9 cellular contexts compared by ENCODE assay signal in genomic region chr3:23611737-23612295, GRCh38.
A peak's percentile ranks its signal among the peaks of the same experiment; 100 is the strongest.
DNase-seq lines count a peak whose midpoint lies in the region; ATAC-seq, FAIRE-seq and TF ChIP-seq lines count a peak whose summit lies in the region.
"Had no signal": no experiment of that assay in that cellular context is flagged by ENCODE, and none has a peak within 500 bp of the region (broad histone marks: within the 10 kb centered on the region; RNA-seq: fewer than 3 reads in every experiment).

No MANE protein-coding gene starts in this region.

- no peaks in the 10 kb centered on the region for H3K36me3 ChIP-seq in GM23338 (ENCODE audit: insufficient read depth)
- H3K36me3 ChIP-seq in small intestine (ENCODE audit: control insufficient read depth in 2 of 2, insufficient read depth in 2 of 2, low read length in 2 of 2), result no peaks in the 10 kb centered on the region

- H3K27ac ChIP-seq in GM23338 (ENCODE audit: low read depth) (no peak overlapping the region), small intestine (ENCODE audit: low read depth in 1 of 2, low read length in 1 of 2) (no peak overlapping the region)

- H3K79me2 ChIP-seq in GM23338 (replicated peaks; ENCODE audit: insufficient read depth), result no peaks in the 10 kb centered on the region

- H3K4me3 ChIP-seq in GM23338 (no peak overlapping the region), small intestine (ENCODE audit: low read depth in 1 of 2, low read length in 2 of 2) (no peak overlapping the region)

- no peaks in the 10 kb centered on the region; the same call in 2 of the 3 replicates for H3K36me3 Mint-ChIP-seq in GM23338 (ENCODE audit: low read depth)
- H3K36me3 Mint-ChIP-seq in activated T-helper 17 cell treated with anti-CD3 and anti-CD28 coated beads, Interleukin-2, amount 50 U/mL, for 72 hours (ENCODE audit: low read depth), result no peaks in the 10 kb centered on the region
- H3K36me3 Mint-ChIP-seq in activated T-cell treated with anti-CD3 and anti-CD28 coated beads, Interleukin-2, amount 50 U/mL, for 4 hours (ENCODE audit: insufficient read depth), result no peaks in the 10 kb centered on the region

- H3K4me1 ChIP-seq in GM23338 (ENCODE audit: insufficient read depth) (peaks cover 24% of the 10 kb centered on the region), small intestine (ENCODE audit: control insufficient read depth in 2 of 2, insufficient read depth in 1 of 2, low read depth in 1 of 2, low read length in 1 of 2) (peaks cover 0 to 3% of the 10 kb centered on the region in 2 donors)

- peaks cover 4% of the 10 kb centered on the region; the same call in 1 of the 2 replicates for H3K9me2 ChIP-seq in GM23338 (ENCODE audit: insufficient read depth)

- no peaks in the 10 kb centered on the region for H3F3A ChIP-seq in GM23338 (replicated peaks; ENCODE audit: low read depth)

- intact Hi-C loops in left ventricle myocardium superior (cut with micrococcal nuclease), result no loop called here

- no peak for TF ChIP-seq CTCF in GM23338 (conservative IDR thresholded peaks at IDR 0.05; ENCODE audit: low read depth in 2 of 2)

- H4K20me1 ChIP-seq in GM23338 (replicated peaks; ENCODE audit: insufficient read depth), result no peaks in the 10 kb centered on the region; the same call in 1 of the 2 replicates

- no peak for FAIRE-seq in small intestine (lab: Jason Lieb, UNC)

- DNase-seq in GM23338 (ENCODE audit: low spot score) (peak; percentile 17), left ventricle myocardium superior (peak; percentile 92), small intestine (peak; percentile 9)
- DNase-seq in activated T-cell treated with anti-CD3 and anti-CD28 coated beads, Interleukin-2, amount 50 U/mL, for 4 hours, result no peak
- DNase-seq: activated naive CD8-positive, alpha-beta T cell treated with anti-CD3 and anti-CD28 coated beads, Interleukin-2, amount 10 ng/mL, durations not matched to agents 7 days and 5 days had no signal

- H3K9me3 ChIP-seq in small intestine (ENCODE audit: control insufficient read depth, low read depth), result no peaks in the 10 kb centered on the region

- no peak overlapping the region for H3K4me2 ChIP-seq in GM23338

- no peaks in the 10 kb centered on the region for H3K27me3 ChIP-seq in GM23338 (ENCODE audit: insufficient read depth)
- no peaks in the 10 kb centered on the region for H3K27me3 ChIP-seq in small intestine (ENCODE audit: control insufficient read depth in 2 of 2, insufficient read depth in 2 of 2, low read length in 2 of 2)

- H3K27ac Mint-ChIP-seq in GM23338, result no peak overlapping the region
- no peak overlapping the region for H3K27ac Mint-ChIP-seq in activated T-helper 17 cell treated with anti-CD3 and anti-CD28 coated beads, Interleukin-2, amount 50 U/mL, for 72 hours
- H3K27ac Mint-ChIP-seq: activated naive CD8-positive, alpha-beta T cell treated with anti-CD3 and anti-CD28 coated beads, Interleukin-2, amount 10 ng/mL, durations not matched to agents 7 days and 5 days had no signal

- H3K4me1 Mint-ChIP-seq in GM23338, result peaks cover 43% of the 10 kb centered on the region
- H3K4me1 Mint-ChIP-seq in activated T-helper 17 cell treated with anti-CD3 and anti-CD28 coated beads, Interleukin-2, amount 50 U/mL, for 72 hours, result no peaks in the 10 kb centered on the region
- peaks cover 2% of the 10 kb centered on the region for H3K4me1 Mint-ChIP-seq in activated T-cell treated with anti-CD3 and anti-CD28 coated beads, Interleukin-2, amount 50 U/mL, for 4 hours (ENCODE audit: low read depth)

- H3K9me3 Mint-ChIP-seq in GM23338, result no peaks in the 10 kb centered on the region
- H3K9me3 Mint-ChIP-seq in activated T-helper 17 cell treated with anti-CD3 and anti-CD28 coated beads, Interleukin-2, amount 50 U/mL, for 72 hours, result no peaks in the 10 kb centered on the region
- H3K9me3 Mint-ChIP-seq in activated T-cell treated with anti-CD3 and anti-CD28 coated beads, Interleukin-2, amount 50 U/mL, for 4 hours, result no peaks in the 10 kb centered on the region
- H3K9me3 Mint-ChIP-seq: activated naive CD8-positive, alpha-beta T cell treated with anti-CD3 and anti-CD28 coated beads, Interleukin-2, amount 10 ng/mL, durations not matched to agents 7 days and 5 days had no signal

- peak; percentile 31 for ATAC-seq in GM23338
- ATAC-seq in SK-N-SH treated with all-trans-retinoic acid at 6 μM for 48 hours, result peak; percentile 54
- peak; percentile 95 for ATAC-seq in left ventricle myocardium superior
- ATAC-seq in activated T-helper 17 cell treated with anti-CD3 and anti-CD28 coated beads, Interleukin-2, amount 50 U/mL, for 72 hours (replicated peaks), result no peak
- no peak for ATAC-seq in HG02884 (IDR thresholded peaks at IDR 0.05; ENCODE audit: unreplicated experiment)
- no peak for ATAC-seq in activated T-cell treated with anti-CD3 and anti-CD28 coated beads, Interleukin-2, amount 50 U/mL, for 4 hours
- no peak for ATAC-seq in HG03520 (IDR thresholded peaks at IDR 0.05; ENCODE audit: unreplicated experiment)

- H3K4me3 Mint-ChIP-seq in GM23338, result no peak overlapping the region
- H3K4me3 Mint-ChIP-seq in activated T-helper 17 cell treated with anti-CD3 and anti-CD28 coated beads, Interleukin-2, amount 50 U/mL, for 72 hours, result no peak overlapping the region
- H3K4me3 Mint-ChIP-seq in activated T-cell treated with anti-CD3 and anti-CD28 coated beads, Interleukin-2, amount 50 U/mL, for 4 hours, result no peak overlapping the region
- H3K4me3 Mint-ChIP-seq: activated naive CD8-positive, alpha-beta T cell treated with anti-CD3 and anti-CD28 coated beads, Interleukin-2, amount 10 ng/mL, durations not matched to agents 7 days and 5 days had no signal

- no peaks in the 10 kb centered on the region for H3K27me3 Mint-ChIP-seq in GM23338 (ENCODE audit: insufficient read depth, low read depth, poor library complexity)
- no peaks in the 10 kb centered on the region for H3K27me3 Mint-ChIP-seq in activated T-helper 17 cell treated with anti-CD3 and anti-CD28 coated beads, Interleukin-2, amount 50 U/mL, for 72 hours
- no peaks in the 10 kb centered on the region for H3K27me3 Mint-ChIP-seq in activated T-cell treated with anti-CD3 and anti-CD28 coated beads, Interleukin-2, amount 50 U/mL, for 4 hours (ENCODE audit: low read depth)

- no peak overlapping the region for H2AFZ ChIP-seq in GM23338

- WGBS in small intestine, 3 donors, result 34 to 41% (median 41%) methylated on average over 13 of the region's 13 CpGs

TF ChIP-seq in GM23338, 12 proteins besides CTCF, POLR2A, EP300 and RAD21 (continues in another document):
- TF ChIP-seq ZNF331 (CRISPR knock-in tag; IDR thresholded peaks at IDR 0.05; ENCODE audit: low read depth) (no peak), NANOG (IDR thresholded peaks at IDR 0.05; ENCODE audit: borderline replicate concordance) (no peak), ZNF114 (CRISPR knock-in tag; IDR thresholded peaks at IDR 0.05) (no peak), POLR2AphosphoS5 (IDR thresholded peaks at IDR 0.05; ENCODE audit: low read depth) (no peak), ETS1 (IDR thresholded peaks at IDR 0.05) (no peak), EZH2phosphoT487 (IDR thresholded peaks at IDR 0.05; ENCODE audit: unreplicated experiment) (no peak), JUNB (IDR thresholded peaks at IDR 0.05; ENCODE audit: unreplicated experiment) (no peak), EZH2 (IDR thresholded peaks at IDR 0.05; ENCODE audit: low read depth, unreplicated experiment) (no peak)

TF ChIP-seq in SK-N-SH treated with all-trans-retinoic acid at 6 μM for 48 hours, 23 proteins besides CTCF, POLR2A, EP300 and RAD21 (continues in another document):
- TF ChIP-seq TSHZ2 (CRISPR knock-in tag; IDR thresholded peaks at IDR 0.05) (no peak), CREB5 (CRISPR knock-in tag; IDR thresholded peaks at IDR 0.05; ENCODE audit: low read depth) (no peak), ZNF565 (CRISPR knock-in tag; conservative IDR thresholded peaks at IDR 0.05; ENCODE audit: low read depth) (no peak), GLIS3 (CRISPR knock-in tag; IDR thresholded peaks at IDR 0.05) (no peak), CSDC2 (CRISPR knock-in tag; IDR thresholded peaks at IDR 0.05) (no peak), PPARA (CRISPR knock-in tag; IDR thresholded peaks at IDR 0.05; ENCODE audit: borderline replicate concordance) (no peak), TOX (CRISPR knock-in tag; IDR thresholded peaks at IDR 0.05; ENCODE audit: borderline replicate concordance) (no peak), ZNF8 (CRISPR knock-in tag; IDR thresholded peaks at IDR 0.05) (no peak)

Comparison
In these comparisons a context has a peak if more than half of its experiments do, and no peak if none do; other contexts are left out.
1. ATAC-seq: peak in GM23338 (single experiment), SK-N-SH treated with all-trans-retinoic acid at 6 μM for 48 hours (single experiment) and left ventricle myocardium superior (single experiment); none in activated T-helper 17 cell treated with anti-CD3 and anti-CD28 coated beads, Interleukin-2, amount 50 U/mL, for 72 hours (single experiment), HG02884 (single experiment), activated T-cell treated with anti-CD3 and anti-CD28 coated beads, Interleukin-2, amount 50 U/mL, for 4 hours (0 of 2) and HG03520 (single experiment).